Comparison of ENCODE assay signal across 11 cellular contexts in the genomic region with DNA sequence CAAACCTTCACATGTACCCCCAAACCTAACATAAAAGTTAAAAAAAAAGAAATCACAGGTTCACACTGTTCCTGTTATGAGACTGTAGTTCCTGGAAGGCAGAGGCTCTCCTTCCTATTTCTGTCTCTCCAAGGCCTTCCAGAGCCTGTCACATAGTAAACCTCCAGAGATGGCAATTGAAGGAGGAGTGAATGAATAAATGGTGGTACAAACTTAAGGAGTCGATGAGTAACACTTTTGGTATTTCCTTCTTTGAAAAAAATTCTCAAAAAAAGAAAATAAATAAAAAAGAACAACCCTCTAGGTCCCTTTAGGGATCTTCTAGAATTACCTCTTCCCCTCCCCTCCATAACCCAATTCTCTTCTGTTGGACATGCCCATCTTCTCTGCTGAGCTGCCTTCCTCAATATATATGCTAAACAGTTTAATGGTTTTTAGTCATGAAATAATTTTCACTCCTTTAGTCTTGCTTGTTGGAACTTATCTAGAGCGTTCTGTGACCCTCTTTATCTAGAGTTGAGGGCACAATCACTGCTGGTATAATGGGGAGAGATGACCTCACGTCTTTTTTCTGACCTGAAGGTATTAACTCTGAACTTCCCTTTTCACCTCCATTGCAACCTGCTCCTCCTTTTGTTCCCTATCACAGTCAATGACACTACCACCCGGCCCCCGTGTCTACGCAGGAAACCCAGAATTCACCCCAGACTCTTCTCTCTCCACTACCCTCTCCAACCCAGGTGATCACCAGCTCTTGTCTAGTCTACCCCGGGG. TPM values are rescaled to one million over a fixed set of nuclear protein-coding genes. Genes with fewer than 3 reads are reported as not detected.
DNase-seq lines count a peak whose midpoint lies in the region; ATAC-seq and TF ChIP-seq lines count a peak whose summit lies in the region.
"Had no signal": no experiment of that assay in that cellular context is flagged by ENCODE, and none has a peak within 500 bp of the region (broad histone marks: within the 10 kb centered on the region; RNA-seq: fewer than 3 reads in every experiment).

No MANE protein-coding gene starts in this region.

- ATAC-seq in CD4-positive, CD25-positive, alpha-beta regulatory T cell (ENCODE audit: low read depth in 2 of 2) = no peak
- ATAC-seq in GM18868 (IDR thresholded peaks at IDR 0.05; ENCODE audit: unreplicated experiment) (no peak), left colon (no peak)

- no peak for TF ChIP-seq CTCF in mesothelial cell of epicardium (IDR thresholded peaks at IDR 0.05; ENCODE audit: unreplicated experiment)

- H4K20me1 ChIP-seq in Karpas-422 (ENCODE audit: insufficient read depth, low read depth, low read length) = peaks cover 25% of the 10 kb centered on the region

- H3K9me3 ChIP-seq in CD4-positive, CD25-positive, alpha-beta regulatory T cell (ENCODE audit: control insufficient read depth in 2 of 2, low read length in 2 of 2) = no peaks in the 10 kb centered on the region
- H3K9me3 ChIP-seq in Karpas-422 (ENCODE audit: low read length) = no peaks in the 10 kb centered on the region
- H3K9me3 ChIP-seq: uterus had no signal

- intact Hi-C loops in left colon (cut with DNase I, micrococcal nuclease) = loop anchor here in 1 of 2 donors (5.0 kb wide), 1 partner anchor 45 kb away; the partner anchor contains the start of gene C17orf50

- H3K4me1 Mint-ChIP-seq in CD4-positive, CD25-positive, alpha-beta regulatory T cell = peaks cover 10 to 53% (median 34%) of the 10 kb centered on the region in 4 donors
- peaks cover 31% of the 10 kb centered on the region for H3K4me1 Mint-ChIP-seq in mesothelial cell of epicardium

- DNase-seq in CD4-positive, CD25-positive, alpha-beta regulatory T cell = no peak
- DNase-seq in Karpas-422 = no peak
- DNase-seq in astrocyte of the hippocampus (ENCODE audit: low read depth, low spot score) = peak; percentile 55
- no peak for DNase-seq in mesothelial cell of epicardium (ENCODE audit: low spot score in 2 of 2, unreplicated experiment in 2 of 2)
- DNase-seq in RPMI8226 = no peak
- DNase-seq in NCI-H2227 treated with DMSO at 0.1 percent for 48 hours (lab: John Stamatoyannopoulos, UW) = no peak
- no peak for DNase-seq in left colon
- DNase-seq: NCI-H1105 treated with DMSO at 0.1 percent for 48 hours; stimulated activated CD4-positive, alpha-beta T cell treated with anti-CD3 and anti-CD28 coated beads, Interleukin-4, amount 100 ng/mL, for 4 hours; uterus had no signal

- H3K27ac Mint-ChIP-seq in CD4-positive, CD25-positive, alpha-beta regulatory T cell = peak overlapping the region; percentile 38 to 98 (median 67)
- H3K27ac Mint-ChIP-seq in mesothelial cell of epicardium = peak overlapping the region; percentile 14

- H3K9ac ChIP-seq in Karpas-422 (ENCODE audit: low read length) = peak overlapping the region; percentile 98

- H3K79me2 ChIP-seq in Karpas-422 (ENCODE audit: low read length) = peaks cover 33% of the 10 kb centered on the region

- no peaks in the 10 kb centered on the region for H3K27me3 Mint-ChIP-seq in CD4-positive, CD25-positive, alpha-beta regulatory T cell
- no peaks in the 10 kb centered on the region for H3K27me3 Mint-ChIP-seq in mesothelial cell of epicardium (ENCODE audit: low read depth)

- no peaks in the 10 kb centered on the region for H3K36me3 Mint-ChIP-seq in CD4-positive, CD25-positive, alpha-beta regulatory T cell
- no peaks in the 10 kb centered on the region for H3K36me3 Mint-ChIP-seq in mesothelial cell of epicardium

- no peaks in the 10 kb centered on the region for H3K36me3 ChIP-seq in CD4-positive, CD25-positive, alpha-beta regulatory T cell (ENCODE audit: control insufficient read depth, insufficient read depth, low read length)
- H3K36me3 ChIP-seq in Karpas-422 (ENCODE audit: insufficient read depth, low read length) = peaks cover 15% of the 10 kb centered on the region
- H3K36me3 ChIP-seq: uterus had no signal

- peak overlapping the region in 3 of 4 donors; percentile 35 to 89 (median 39) for H3K4me3 Mint-ChIP-seq in CD4-positive, CD25-positive, alpha-beta regulatory T cell
- H3K4me3 Mint-ChIP-seq in mesothelial cell of epicardium = peak overlapping the region; percentile 7

- no peaks in the 10 kb centered on the region for H3K9me3 Mint-ChIP-seq in CD4-positive, CD25-positive, alpha-beta regulatory T cell
- H3K9me3 Mint-ChIP-seq in mesothelial cell of epicardium = no peaks in the 10 kb centered on the region

- H3K4me3 ChIP-seq in CD4-positive, CD25-positive, alpha-beta regulatory T cell (ENCODE audit: low read depth, low read length) = no peak overlapping the region
- H3K4me3 ChIP-seq in Karpas-422 (ENCODE audit: low read length) = peak overlapping the region; percentile 92
- H3K4me3 ChIP-seq: uterus had no signal

- H3K27me3 ChIP-seq in CD4-positive, CD25-positive, alpha-beta regulatory T cell (ENCODE audit: control insufficient read depth, insufficient read depth, low read length) = no peaks in the 10 kb centered on the region
- H3K27me3 ChIP-seq in Karpas-422 (ENCODE audit: low read length) = no peaks in the 10 kb centered on the region
- H3K27me3 ChIP-seq: uterus had no signal

- peak overlapping the region; percentile 85 for H3K4me2 ChIP-seq in Karpas-422 (ENCODE audit: low read depth, low read length, poor library complexity, severe bottlenecking)

- H2AFZ ChIP-seq in Karpas-422 (ENCODE audit: low read length) = no peak overlapping the region

- H3K9me2 ChIP-seq in Karpas-422 (replicated peaks; ENCODE audit: insufficient read depth, low read length) = no peaks in the 10 kb centered on the region

- H3K27ac ChIP-seq in CD4-positive, CD25-positive, alpha-beta regulatory T cell (ENCODE audit: insufficient read depth, low read length, poor library complexity, severe bottlenecking) = peak overlapping the region; percentile 89
- H3K27ac ChIP-seq in Karpas-422 (ENCODE audit: low read length) = peak overlapping the region; percentile 88; the same call in 1 of the 2 replicates

- H3K4me1 ChIP-seq in CD4-positive, CD25-positive, alpha-beta regulatory T cell (ENCODE audit: control insufficient read depth, insufficient read depth, low read length, poor library complexity, severe bottlenecking) = peaks cover 37% of the 10 kb centered on the region
- peaks cover 31% of the 10 kb centered on the region for H3K4me1 ChIP-seq in Karpas-422 (ENCODE audit: low read length)

RNA-seq across cellular contexts. Expression of gene TAF15, which starts 1.7 kb away (rescaled TPM):
- 186 TPM for total RNA-seq in CD4-positive, CD25-positive, alpha-beta regulatory T cell
- 10 to 100 TPM in 3 of 4 donors, 1 to 10 TPM in 1; 8.8 to 19.8 (median 15.0) TPM for polyA plus RNA-seq in CD4-positive, CD25-positive, alpha-beta regulatory T cell
- total RNA-seq in Karpas-422 (2014; rRNA removed; shearing (Covaris generic); ENCODE audit: low replicate concordance) = 67.2 and 90.7 TPM in 2 replicates
- total RNA-seq in mesothelial cell of epicardium = 218 to 235 TPM (median 225 TPM) in 3 replicates
- 100 to 1,000 TPM; 112 to 143 TPM for total RNA-seq in left colon

RNA-seq across cellular contexts. Expression of gene MMP28, which starts 12.1 kb away (rescaled TPM):
- total RNA-seq in CD4-positive, CD25-positive, alpha-beta regulatory T cell = not detected
- polyA plus RNA-seq in CD4-positive, CD25-positive, alpha-beta regulatory T cell = 1 to 10 TPM in 2 of 4 donors, under 1 TPM in 1, not detected in 1; 0.80 to 4.3 (median 2.7) TPM
- total RNA-seq in Karpas-422 (2014; rRNA removed; shearing (Covaris generic); ENCODE audit: low replicate concordance) = not detected in 2 replicates
- 0.34 to 0.86 TPM in 2 of 3 replicates, not detected in the other for total RNA-seq in mesothelial cell of epicardium
- total RNA-seq in left colon = 10 to 100 TPM; 62.7 to 83.0 TPM

RNA-seq across cellular contexts. Expression of gene C17orf50, which starts 46.9 kb away (rescaled TPM):
- total RNA-seq in CD4-positive, CD25-positive, alpha-beta regulatory T cell = not detected
- not detected for polyA plus RNA-seq in CD4-positive, CD25-positive, alpha-beta regulatory T cell
- not detected in 2 replicates for total RNA-seq in Karpas-422 (2014; rRNA removed; shearing (Covaris generic); ENCODE audit: low replicate concordance)
- total RNA-seq in mesothelial cell of epicardium = not detected in 3 replicates
- not detected for total RNA-seq in left colon
- total RNA-seq: uterus had no signal

RNA-seq across cellular contexts. Expression of gene GAS2L2, which starts 54.5 kb away (rescaled TPM):
- total RNA-seq in CD4-positive, CD25-positive, alpha-beta regulatory T cell = not detected
- polyA plus RNA-seq in CD4-positive, CD25-positive, alpha-beta regulatory T cell = not detected
- 0.07 TPM in 1 of 2 replicates, not detected in the other for total RNA-seq in Karpas-422 (2014; rRNA removed; shearing (Covaris generic); ENCODE audit: low replicate concordance)
- total RNA-seq in mesothelial cell of epicardium = 0.09 to 0.20 TPM (median 0.11 TPM) in 3 replicates
- under 1 TPM in 1 of 2 donors, not detected in 1; 0.08 TPM for total RNA-seq in left colon

Comparison
In these comparisons a context has a peak if more than half of its experiments do, and no peak if none do; other contexts are left out.
1. RNA of gene MMP28, which starts 12.1 kb away (total RNA-seq): 62.7 to 83.0 TPM in left colon; 0.34 to 0.86 TPM in mesothelial cell of epicardium, not detected in CD4-positive, CD25-positive, alpha-beta regulatory T cell (single experiment) and not detected in Karpas-422; every median in the first group is over 10 times any median in the second.